ENCODE assay signal across 15 cellular contexts in the genomic region with DNA sequence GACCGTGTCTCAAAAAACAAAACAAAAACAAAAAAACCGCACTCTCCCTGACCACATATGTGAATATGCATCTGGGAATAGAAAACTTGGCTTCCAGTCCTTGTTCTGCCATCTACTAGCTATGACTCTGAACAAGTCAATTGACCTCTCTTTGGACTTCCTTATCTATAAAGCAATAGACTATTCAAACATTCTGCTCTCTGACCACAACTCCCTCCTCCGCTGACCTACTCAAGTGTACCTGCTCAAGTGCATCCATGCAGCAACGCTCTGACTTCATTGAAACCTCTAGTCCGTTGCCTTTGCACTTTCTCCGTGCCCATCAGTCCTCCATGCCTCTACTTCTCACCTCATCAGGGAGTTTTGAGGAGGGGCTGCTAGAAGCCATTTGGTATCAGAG. TPM values are rescaled to one million over a fixed set of nuclear protein-coding genes. Genes with fewer than 3 reads are reported as not detected.
A peak's percentile ranks its signal among the peaks of the same experiment; 100 is the strongest.
DNase-seq lines count a peak whose midpoint lies in the region; ATAC-seq and TF ChIP-seq lines count a peak whose summit lies in the region.
"Had no signal": no experiment of that assay in that cellular context is flagged by ENCODE, and none has a peak within 500 bp of the region (broad histone marks: within the 10 kb centered on the region; RNA-seq: fewer than 3 reads in every experiment).

No MANE protein-coding gene starts in this region.

- BruUV-seq in OCI-LY7 (replicated peaks; lab: Mats Ljungman, UMichigan), result no TSS peak

- no peaks in the 10 kb centered on the region for H3K79me2 ChIP-seq in OCI-LY7 (ENCODE audit: insufficient read depth, low read depth, low read length)

- H3K4me3 ChIP-seq in OCI-LY7 (ENCODE audit: low read depth, low read length, poor library complexity, severe bottlenecking) (no peak overlapping the region), lower lobe of right lung (no peak overlapping the region), breast epithelium (no peak overlapping the region), SJCRH30 (no peak overlapping the region)
- H3K4me3 ChIP-seq: adrenal gland, PC-9, transverse colon had no signal

- CTCF ChIA-PET in OCI-LY7 (lab: Charles Lee; ENCODE audit: unreplicated experiment), result no interaction called here

- no peak overlapping the region for H2AFZ ChIP-seq in OCI-LY7 (ENCODE audit: low read length)
- H2AFZ ChIP-seq: PC-9 had no signal

- H3K36me3 ChIP-seq in OCI-LY7 (ENCODE audit: insufficient read depth, low read length), result no peaks in the 10 kb centered on the region
- no peaks in the 10 kb centered on the region for H3K36me3 ChIP-seq in lower lobe of right lung
- no peaks in the 10 kb centered on the region for H3K36me3 ChIP-seq in breast epithelium
- H3K36me3 ChIP-seq in SJCRH30, result no peaks in the 10 kb centered on the region
- H3K36me3 ChIP-seq: adrenal gland, transverse colon had no signal

- in situ Hi-C loops in Caki2 (cut with HindIII; ENCODE audit: low pct_unique_long_range_greater_than_20kb, low sequenced_read_pairs), result no loop called here

- H4K20me1 ChIP-seq in OCI-LY7 (ENCODE audit: insufficient read depth, low read length), result no peaks in the 10 kb centered on the region

- TF ChIP-seq CTCF in OCI-LY7 (conservative IDR thresholded peaks at IDR 0.05; ENCODE audit: low read length) (no peak), lower lobe of right lung (IDR thresholded peaks at IDR 0.05) (no peak), breast epithelium (IDR thresholded peaks at IDR 0.05) (no peak)

- no peak overlapping the region for H3K4me2 ChIP-seq in OCI-LY7 (ENCODE audit: low read length)
- H3K4me2 ChIP-seq: PC-9 had no signal

- DNase-seq in Caki2 (ENCODE audit: low read depth) (peak; percentile 71), GM19240 (ENCODE audit: insufficient read length, low spot score) (peak; percentile 23), OCI-LY7 (ENCODE audit: low spot score) (peak; percentile 12), lower lobe of right lung (no peak), breast epithelium (ENCODE audit: low spot score in 2 of 2) (no peak), GM03348 (ENCODE audit: low spot score) (no peak), SJCRH30 (no peak), NOMO-1 (lab: John Stamatoyannopoulos, UW; ENCODE audit: unreplicated experiment in 2 of 2) (no peak)
- DNase-seq: adrenal gland, DND-41, NCI-H1105 treated with DMSO at 0.1 percent for 48 hours, NCI-H446 treated with DMSO at 0.1 percent for 48 hours, PC-9, SW 1271, transverse colon had no signal

- peak; percentile 90 to 95 for ATAC-seq in lower lobe of right lung

- no peaks in the 10 kb centered on the region for H3K9me2 ChIP-seq in OCI-LY7 (ENCODE audit: insufficient read depth, low read length)

- intact Hi-C loops in OCI-LY7 (cut with micrococcal nuclease; ENCODE audit: unreplicated experiment) (loop anchor here (10.0 kb wide), 1 partner anchor 147 kb away; a partner anchor contains a TSS), lower lobe of right lung (cut with DNase I) (no loop called here), breast epithelium (cut with DNase I; ENCODE audit: low total_unique reads) (no loop called here)

- H3K27ac ChIP-seq in OCI-LY7 (ENCODE audit: low read depth, low read length, poor library complexity, severe bottlenecking) (no peak overlapping the region), lower lobe of right lung (no peak overlapping the region), breast epithelium (no peak overlapping the region), SJCRH30 (no peak overlapping the region)
- H3K27ac ChIP-seq: adrenal gland, PC-9, transverse colon had no signal

- H3K9me3 ChIP-seq in OCI-LY7 (ENCODE audit: low read length) (no peaks in the 10 kb centered on the region), lower lobe of right lung (no peaks in the 10 kb centered on the region), breast epithelium (no peaks in the 10 kb centered on the region), SJCRH30 (replicated peaks) (no peaks in the 10 kb centered on the region)
- H3K9me3 ChIP-seq: adrenal gland, transverse colon had no signal

- H3K27me3 ChIP-seq in lower lobe of right lung (ENCODE audit: low read depth), result no peaks in the 10 kb centered on the region
- no peaks in the 10 kb centered on the region for H3K27me3 ChIP-seq in breast epithelium
- no peaks in the 10 kb centered on the region for H3K27me3 ChIP-seq in SJCRH30
- H3K27me3 ChIP-seq: transverse colon had no signal

- no peak for TF ChIP-seq POLR2A in breast epithelium (IDR thresholded peaks at IDR 0.05)

- POLR2A ChIA-PET in OCI-LY7 (lab: Charles Lee), result no interaction called here

- H3K4me1 ChIP-seq in OCI-LY7 (ENCODE audit: insufficient read depth, low read length, poor library complexity, severe bottlenecking), result no peaks in the 10 kb centered on the region
- H3K4me1 ChIP-seq in lower lobe of right lung, result peaks cover 12% of the 10 kb centered on the region
- H3K4me1 ChIP-seq in breast epithelium, result no peaks in the 10 kb centered on the region
- no peaks in the 10 kb centered on the region for H3K4me1 ChIP-seq in SJCRH30
- H3K4me1 ChIP-seq: adrenal gland, transverse colon had no signal

RNA-seq across cellular contexts. Expression of a gene that starts 52.5 kb away (rescaled TPM):
- 0.27 TPM in 1 of 2 replicates, not detected in the other for total RNA-seq in Caki2 (2014; rRNA removed; shearing (Covaris generic); ENCODE audit: low replicate concordance)
- 4.4 and 10.0 TPM in 2 replicates for total RNA-seq in OCI-LY7 (2014; rRNA removed; shearing (Covaris generic))
- total RNA-seq in OCI-LY7 (2022) (46.4 and 62.9 TPM in 2 replicates), lower lobe of right lung (46.1 TPM), breast epithelium (10 to 100 TPM in 2 of 3 donors, 1 to 10 TPM in 1; 6.4 to 89.7 (median 10.5) TPM)
- total RNA-seq in SJCRH30 (2014; rRNA removed; shearing (Covaris generic)), result 6.4 and 9.0 TPM in 2 replicates

Comparison
In these comparisons a context has a peak if more than half of its experiments do, and no peak if none do; other contexts are left out.
1. DNase-seq: peak in Caki2 (single experiment), GM19240 (single experiment) and OCI-LY7 (single experiment); none in lower lobe of right lung (single experiment), breast epithelium (0 of 2), GM03348 (single experiment), SJCRH30 (0 of 2) and NOMO-1 (0 of 2).